ENCODE assay signal across 10 cellular contexts in the genomic region with DNA sequence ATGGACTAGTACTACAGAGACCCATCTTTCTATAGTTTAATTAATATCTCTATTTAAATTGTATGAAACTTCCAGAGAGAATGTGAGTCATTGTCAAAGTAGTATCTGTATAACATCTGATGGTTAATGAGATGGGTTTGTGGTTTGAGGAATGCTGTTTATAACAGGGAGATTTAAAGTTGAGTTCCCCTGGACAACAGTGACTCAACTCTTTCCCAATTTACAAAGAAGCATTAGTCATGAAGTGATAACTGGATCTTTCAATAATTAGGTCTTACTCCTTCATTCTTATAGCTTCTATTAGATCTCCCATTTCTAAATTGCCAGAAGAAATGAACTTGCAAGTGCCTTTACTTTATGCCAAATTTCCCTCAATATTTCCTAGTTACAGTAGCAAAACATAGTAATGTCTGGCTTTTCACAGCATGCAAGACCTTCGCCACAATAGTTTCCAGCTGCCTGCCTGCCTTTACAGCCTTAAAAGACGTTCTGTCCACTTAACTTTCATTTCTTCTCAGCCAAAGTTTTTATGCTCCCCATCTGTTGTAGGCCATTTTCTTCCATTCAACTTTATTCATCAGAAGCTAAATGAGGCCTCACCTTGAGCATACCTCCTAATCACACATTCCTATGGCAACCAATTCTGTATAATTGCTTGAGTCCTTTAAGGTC. TPM values are rescaled to one million over a fixed set of nuclear protein-coding genes. Genes with fewer than 3 reads are reported as not detected.
DNase-seq lines count a peak whose midpoint lies in the region; ATAC-seq and TF ChIP-seq lines count a peak whose summit lies in the region.
"Had no signal": no experiment of that assay in that cellular context is flagged by ENCODE, and none has a peak within 500 bp of the region (broad histone marks: within the 10 kb centered on the region; RNA-seq: fewer than 3 reads in every experiment).

No MANE protein-coding gene starts in this region.

- intact Hi-C loops in mammary epithelial cell (cut with micrococcal nuclease): no loop called here

- H3K27ac ChIP-seq in mammary epithelial cell (ENCODE audit: insufficient read depth, low read depth, low read length): peak overlapping the region; percentile 89
- peak overlapping the region in 1 of 2 donors; percentile 12 for H3K27ac ChIP-seq in lung (ENCODE audit: low read depth in 1 of 2, low read length in 1 of 2)
- H3K27ac ChIP-seq: BLaER1 had no signal

- no peaks in the 10 kb centered on the region for H3K9me3 Mint-ChIP-seq in glutamatergic neuron (ENCODE audit: unreplicated experiment)
- H3K9me3 Mint-ChIP-seq: stimulated activated memory B cell treated with anti-CD40 and anti-IgM and Interleukin-4, amounts not matched to agents 10 μg/mL and 1 μg/mL and 100 μg/mL, for 72 hours had no signal

- DNase-seq in A172 (ENCODE audit: low spot score) (peak; percentile 97), HS-5 (ENCODE audit: low read depth) (peak; percentile 96), mammary epithelial cell (peak; percentile 95), lung (ENCODE audit: low spot score) (no peak), putamen (ENCODE audit: low spot score) (no peak), glutamatergic neuron (no peak), GM20000 (ENCODE audit: low spot score) (no peak)

- H3K36me3 Mint-ChIP-seq in glutamatergic neuron (ENCODE audit: unreplicated experiment): no peaks in the 10 kb centered on the region
- H3K36me3 Mint-ChIP-seq: stimulated activated memory B cell treated with anti-CD40 and anti-IgM and Interleukin-4, amounts not matched to agents 10 μg/mL and 1 μg/mL and 100 μg/mL, for 72 hours had no signal

- H2AFZ ChIP-seq in mammary epithelial cell (ENCODE audit: low read depth, low read length): peak overlapping the region; percentile 24

- in situ Hi-C loops in mammary epithelial cell (cut with MboI; ENCODE audit: low sequenced_read_pairs in 2 of 2): no loop called here

- H3K9ac ChIP-seq in mammary epithelial cell (ENCODE audit: insufficient read depth, low read length): peak overlapping the region; percentile 65
- H3K9ac ChIP-seq: BLaER1 had no signal

- TF ChIP-seq CTCF in mammary epithelial cell (conservative IDR thresholded peaks at IDR 0.05 in 1 of 2, IDR thresholded peaks at IDR 0.05 in 1 of 2; ENCODE audit: extremely low read depth in 1 of 2, insufficient read depth in 1 of 2, low read depth in 1 of 2, low read length in 2 of 2) (no peak), lung (IDR thresholded peaks at IDR 0.05; ENCODE audit: control extremely low read depth, extremely low read depth) (no peak), glutamatergic neuron (IDR thresholded peaks at IDR 0.05; ENCODE audit: partially characterized antibody, unreplicated experiment) (no peak), GM20000 (IDR thresholded peaks at IDR 0.05; ENCODE audit: extremely low read depth, missing control alignments) (no peak)

- peak overlapping the region in 1 of 3 experiments; percentile 18 for H3K4me3 ChIP-seq in mammary epithelial cell (replicated peaks in 1 of 3; ENCODE audit: insufficient read depth in 1 of 3, low read depth in 2 of 3, low read length in 3 of 3)
- no peak overlapping the region for H3K4me3 ChIP-seq in lung
- H3K4me3 ChIP-seq: BLaER1 had no signal

- no peak overlapping the region for H3K27ac Mint-ChIP-seq in glutamatergic neuron (ENCODE audit: unreplicated experiment)
- H3K27ac Mint-ChIP-seq: stimulated activated memory B cell treated with anti-CD40 and anti-IgM and Interleukin-4, amounts not matched to agents 10 μg/mL and 1 μg/mL and 100 μg/mL, for 72 hours had no signal

- H3K4me1 ChIP-seq in mammary epithelial cell (ENCODE audit: insufficient read depth, low read length) (peaks cover 16% of the 10 kb centered on the region), lung (ENCODE audit: control insufficient read depth in 2 of 2, insufficient read depth in 2 of 2, low read length in 2 of 2) (no peaks in the 10 kb centered on the region)
- H3K4me1 ChIP-seq: BLaER1 had no signal

- no peaks in the 10 kb centered on the region for H3K79me2 ChIP-seq in mammary epithelial cell (ENCODE audit: insufficient read depth, low read length)

- dilution Hi-C loops in mammary epithelial cell (cut with HindIII; ENCODE audit: low sequenced_read_pairs): no loop called here

- BruUV-seq in mammary epithelial cell (replicated peaks; lab: Mats Ljungman, UMichigan): no TSS peak

- H3K4me3 Mint-ChIP-seq in glutamatergic neuron (ENCODE audit: unreplicated experiment): no peak overlapping the region
- H3K4me3 Mint-ChIP-seq: stimulated activated memory B cell treated with anti-CD40 and anti-IgM and Interleukin-4, amounts not matched to agents 10 μg/mL and 1 μg/mL and 100 μg/mL, for 72 hours had no signal

- CTCF ChIA-PET in mammary epithelial cell (lab: Charles Lee; ENCODE audit: low non-redundant PET): no interaction called here

- no peaks in the 10 kb centered on the region for H4K20me1 ChIP-seq in mammary epithelial cell (ENCODE audit: insufficient read depth, low read length)
- H4K20me1 ChIP-seq: BLaER1 had no signal

- no peaks in the 10 kb centered on the region for H3K4me1 Mint-ChIP-seq in glutamatergic neuron (ENCODE audit: low read depth, unreplicated experiment)
- H3K4me1 Mint-ChIP-seq: stimulated activated memory B cell treated with anti-CD40 and anti-IgM and Interleukin-4, amounts not matched to agents 10 μg/mL and 1 μg/mL and 100 μg/mL, for 72 hours had no signal

- H3K27me3 ChIP-seq in mammary epithelial cell (ENCODE audit: insufficient read depth, low read length): no peaks in the 10 kb centered on the region
- H3K27me3 ChIP-seq in lung (ENCODE audit: control insufficient read depth, insufficient read depth): no peaks in the 10 kb centered on the region
- H3K27me3 ChIP-seq: BLaER1 had no signal

- no peaks in the 10 kb centered on the region for H3K27me3 Mint-ChIP-seq in glutamatergic neuron (ENCODE audit: unreplicated experiment)
- H3K27me3 Mint-ChIP-seq: stimulated activated memory B cell treated with anti-CD40 and anti-IgM and Interleukin-4, amounts not matched to agents 10 μg/mL and 1 μg/mL and 100 μg/mL, for 72 hours had no signal

- ATAC-seq in lung (ENCODE audit: insufficient read depth, low FRiP score): peak; percentile 58
- no peak for ATAC-seq in GM18873 (IDR thresholded peaks at IDR 0.05; ENCODE audit: low FRiP score, unreplicated experiment)
- ATAC-seq: stimulated activated memory B cell treated with anti-CD40 and anti-IgM and Interleukin-4, amounts not matched to agents 10 μg/mL and 1 μg/mL and 100 μg/mL, for 72 hours had no signal

- H3K9me3 ChIP-seq in mammary epithelial cell (replicated peaks; ENCODE audit: insufficient read depth, low read length) (no peaks in the 10 kb centered on the region), lung (ENCODE audit: control insufficient read depth in 2 of 2, insufficient read depth in 1 of 2, low read length in 1 of 2) (no peaks in the 10 kb centered on the region)
- H3K9me3 ChIP-seq: BLaER1 had no signal

- 7% methylated on average over 2 of the region's 2 CpGs for WGBS in mammary epithelial cell (ENCODE audit: low coverage, missing lambda C conversion rate)
- 77 to 90% methylated on average over 2 of the region's 2 CpGs for WGBS in lung, 2 donors

- H3K36me3 ChIP-seq in mammary epithelial cell (ENCODE audit: insufficient read depth, low read length) (no peaks in the 10 kb centered on the region), lung (ENCODE audit: control insufficient read depth in 2 of 2, insufficient read depth in 2 of 2, low read length in 2 of 2) (no peaks in the 10 kb centered on the region)
- H3K36me3 ChIP-seq: BLaER1 had no signal

- H3K4me2 ChIP-seq in mammary epithelial cell (ENCODE audit: insufficient read depth, low read depth, low read length): peak overlapping the region; percentile 60
- H3K4me2 ChIP-seq: BLaER1 had no signal

RNA-seq across cellular contexts. Expression of a gene that starts 47.7 kb away (rescaled TPM):
- total RNA-seq in A172 (2014; rRNA removed; shearing (Covaris generic)): 63.3 and 79.0 TPM in 2 replicates
- total RNA-seq in mammary epithelial cell: 10 to 100 TPM; 45.8 to 49.0 TPM
- polyA plus RNA-seq in mammary epithelial cell: 29.5 TPM
- polyA minus RNA-seq in mammary epithelial cell: 197 TPM
- 10 to 100 TPM; 25.0 to 50.1 TPM for total RNA-seq in lung
- 10 to 100 TPM; 16.3 to 21.4 TPM for polyA plus RNA-seq in lung
- 41.4 TPM for total RNA-seq in glutamatergic neuron (ENCODE audit: unreplicated experiment)

Comparison
In these comparisons a context has a peak if more than half of its experiments do, and no peak if none do; other contexts are left out.
1. DNase-seq: peak in A172 (single experiment), HS-5 (single experiment) and mammary epithelial cell (single experiment); none in lung (single experiment), putamen (single experiment), glutamatergic neuron (single experiment) and GM20000 (single experiment).